In the genomic region with DNA sequence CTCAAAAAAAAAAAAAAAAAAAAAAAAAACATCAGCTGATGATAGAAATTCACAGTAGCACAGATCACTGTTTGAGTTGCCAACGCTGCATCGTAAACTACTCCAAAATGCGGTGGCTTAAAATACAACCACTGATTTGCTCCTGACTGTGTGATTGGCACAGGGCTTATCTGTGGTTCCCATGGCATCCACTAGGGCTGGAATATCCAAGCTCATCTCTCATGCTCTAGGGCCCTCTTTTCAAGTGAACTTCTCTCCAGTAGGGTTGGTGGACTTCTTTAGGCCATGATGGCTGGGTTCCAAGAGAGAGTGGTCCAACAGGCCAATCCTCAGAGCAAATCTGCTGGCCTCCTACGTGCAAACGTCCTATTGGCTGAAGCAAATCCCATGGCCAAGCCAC, we compare ENCODE assay signal across 1 cellular context.
TF ChIP-seq lines count a peak whose summit lies in the region.

No MANE protein-coding gene starts in this region.

TF ChIP-seq in HepG2, 621 proteins besides CTCF, POLR2A, EP300 and RAD21:
- TF ChIP-seq, protein P1, sequence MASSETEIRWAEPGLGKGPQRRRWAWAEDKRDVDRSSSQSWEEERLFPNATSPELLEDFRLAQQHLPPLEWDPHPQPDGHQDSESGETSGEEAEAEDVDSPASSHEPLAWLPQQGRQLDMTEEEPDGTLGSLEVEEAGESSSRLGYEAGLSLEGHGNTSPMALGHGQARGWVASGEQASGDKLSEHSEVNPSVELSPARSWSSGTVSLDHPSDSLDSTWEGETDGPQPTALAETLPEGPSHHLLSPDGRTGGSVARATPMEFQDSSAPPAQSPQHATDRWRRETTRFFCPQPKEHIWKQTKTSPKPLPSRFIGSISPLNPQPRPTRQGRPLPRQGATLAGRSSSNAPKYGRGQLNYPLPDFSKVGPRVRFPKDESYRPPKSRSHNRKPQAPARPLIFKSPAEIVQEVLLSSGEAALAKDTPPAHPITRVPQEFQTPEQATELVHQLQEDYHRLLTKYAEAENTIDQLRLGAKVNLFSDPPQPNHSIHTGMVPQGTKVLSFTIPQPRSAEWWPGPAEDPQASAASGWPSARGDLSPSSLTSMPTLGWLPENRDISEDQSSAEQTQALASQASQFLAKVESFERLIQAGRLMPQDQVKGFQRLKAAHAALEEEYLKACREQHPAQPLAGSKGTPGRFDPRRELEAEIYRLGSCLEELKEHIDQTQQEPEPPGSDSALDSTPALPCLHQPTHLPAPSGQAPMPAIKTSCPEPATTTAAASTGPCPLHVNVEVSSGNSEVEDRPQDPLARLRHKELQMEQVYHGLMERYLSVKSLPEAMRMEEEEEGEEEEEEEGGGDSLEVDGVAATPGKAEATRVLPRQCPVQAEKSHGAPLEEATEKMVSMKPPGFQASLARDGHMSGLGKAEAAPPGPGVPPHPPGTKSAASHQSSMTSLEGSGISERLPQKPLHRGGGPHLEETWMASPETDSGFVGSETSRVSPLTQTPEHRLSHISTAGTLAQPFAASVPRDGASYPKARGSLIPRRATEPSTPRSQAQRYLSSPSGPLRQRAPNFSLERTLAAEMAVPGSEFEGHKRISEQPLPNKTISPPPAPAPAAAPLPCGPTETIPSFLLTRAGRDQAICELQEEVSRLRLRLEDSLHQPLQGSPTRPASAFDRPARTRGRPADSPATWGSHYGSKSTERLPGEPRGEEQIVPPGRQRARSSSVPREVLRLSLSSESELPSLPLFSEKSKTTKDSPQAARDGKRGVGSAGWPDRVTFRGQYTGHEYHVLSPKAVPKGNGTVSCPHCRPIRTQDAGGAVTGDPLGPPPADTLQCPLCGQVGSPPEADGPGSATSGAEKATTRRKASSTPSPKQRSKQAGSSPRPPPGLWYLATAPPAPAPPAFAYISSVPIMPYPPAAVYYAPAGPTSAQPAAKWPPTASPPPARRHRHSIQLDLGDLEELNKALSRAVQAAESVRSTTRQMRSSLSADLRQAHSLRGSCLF (CRISPR knock-in tag; IDR thresholded peaks at IDR 0.05; ENCODE audit: borderline replicate concordance): no peak
- TF ChIP-seq ERF (CRISPR knock-in tag; IDR thresholded peaks at IDR 0.05): no peak
- no peak for TF ChIP-seq SAP130 (CRISPR knock-in tag; IDR thresholded peaks at IDR 0.05; ENCODE audit: low read depth)
- TF ChIP-seq RFX1 (IDR thresholded peaks at IDR 0.05): no peak
- no peak for TF ChIP-seq ZNF136 (CRISPR knock-in tag; IDR thresholded peaks at IDR 0.05; ENCODE audit: low read depth)
- TF ChIP-seq ZNF432 (CRISPR knock-in tag; IDR thresholded peaks at IDR 0.05; ENCODE audit: borderline replicate concordance): no peak
- TF ChIP-seq GABPB1 (CRISPR knock-in tag; IDR thresholded peaks at IDR 0.05): no peak
- no peak for TF ChIP-seq FUBP1 (CRISPR knock-in tag; IDR thresholded peaks at IDR 0.05; ENCODE audit: borderline replicate concordance)
- no peak for TF ChIP-seq NCOA5 (CRISPR knock-in tag; IDR thresholded peaks at IDR 0.05)
- TF ChIP-seq HNF1A (IDR thresholded peaks at IDR 0.05; ENCODE audit: low read depth): no peak
- TF ChIP-seq HNF1A (CRISPR knock-in tag; IDR thresholded peaks at IDR 0.05; ENCODE audit: borderline replicate concordance): no peak
- no peak for TF ChIP-seq HES4 (CRISPR knock-in tag; IDR thresholded peaks at IDR 0.05; ENCODE audit: borderline replicate concordance)
- TF ChIP-seq, protein P2, sequence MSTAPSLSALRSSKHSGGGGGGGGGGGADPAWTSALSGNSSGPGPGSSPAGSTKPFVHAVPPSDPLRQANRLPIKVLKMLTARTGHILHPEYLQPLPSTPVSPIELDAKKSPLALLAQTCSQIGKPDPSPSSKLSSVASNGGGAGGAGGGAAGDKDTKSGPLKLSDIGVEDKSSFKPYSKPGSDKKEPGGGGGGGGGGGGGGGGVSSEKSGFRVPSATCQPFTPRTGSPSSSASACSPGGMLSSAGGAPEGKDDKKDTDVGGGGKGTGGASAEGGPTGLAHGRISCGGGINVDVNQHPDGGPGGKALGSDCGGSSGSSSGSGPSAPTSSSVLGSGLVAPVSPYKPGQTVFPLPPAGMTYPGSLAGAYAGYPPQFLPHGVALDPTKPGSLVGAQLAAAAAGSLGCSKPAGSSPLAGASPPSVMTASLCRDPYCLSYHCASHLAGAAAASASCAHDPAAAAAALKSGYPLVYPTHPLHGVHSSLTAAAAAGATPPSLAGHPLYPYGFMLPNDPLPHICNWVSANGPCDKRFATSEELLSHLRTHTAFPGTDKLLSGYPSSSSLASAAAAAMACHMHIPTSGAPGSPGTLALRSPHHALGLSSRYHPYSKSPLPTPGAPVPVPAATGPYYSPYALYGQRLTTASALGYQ (CRISPR knock-in tag; IDR thresholded peaks at IDR 0.05): no peak
